8 cellular contexts compared by ENCODE assay signal in the genomic region with DNA sequence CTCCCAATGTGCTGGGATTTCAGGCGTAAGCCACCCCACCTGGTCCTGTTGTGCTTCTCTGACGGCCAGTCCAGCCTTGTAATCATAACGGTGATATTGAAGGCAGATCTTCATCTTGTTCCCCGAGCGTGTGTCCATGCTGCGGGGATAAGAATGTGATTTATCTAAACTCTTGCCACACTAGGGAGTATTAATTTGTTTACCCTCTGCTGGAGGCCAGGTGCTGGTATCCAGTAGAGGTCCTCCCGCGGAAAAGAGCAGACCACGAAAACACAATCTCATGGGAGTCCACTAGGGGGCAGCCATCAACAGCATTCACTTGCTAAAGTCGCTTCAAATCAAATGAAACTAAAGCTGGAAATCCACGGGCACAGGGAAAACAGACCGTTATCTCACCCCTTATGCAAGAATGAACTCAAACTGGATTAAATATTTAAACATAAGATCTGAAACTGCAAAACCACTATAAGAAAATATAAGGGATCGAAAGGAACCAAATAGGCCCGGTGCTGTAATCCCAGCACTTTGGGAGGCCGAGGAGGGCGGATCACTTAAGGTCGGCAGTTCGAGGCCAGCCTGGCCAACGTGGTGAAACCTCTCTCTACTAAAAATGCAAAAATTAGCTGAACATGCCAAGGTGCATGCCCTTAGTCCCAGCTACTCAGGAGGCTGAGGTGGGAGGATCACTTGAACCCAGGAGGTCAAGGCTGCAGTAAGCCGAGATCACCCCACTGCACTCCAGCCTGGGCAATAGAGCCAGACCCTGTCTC. TPM values are rescaled to one million over a fixed set of nuclear protein-coding genes. Genes with fewer than 3 reads are reported as not detected.
DNase-seq lines count a peak whose midpoint lies in the region; ATAC-seq and TF ChIP-seq lines count a peak whose summit lies in the region.

No MANE protein-coding gene starts in this region.

- H3K4me1 ChIP-seq in left ventricle myocardium inferior = no peaks in the 10 kb centered on the region

- intact Hi-C loops in left ventricle myocardium inferior (cut with micrococcal nuclease) = no loop called here

- no peaks in the 10 kb centered on the region for H3K9me3 ChIP-seq in left ventricle myocardium inferior (replicated peaks)

- no peak overlapping the region for H3K27ac ChIP-seq in left ventricle myocardium inferior (replicated peaks)

- no peaks in the 10 kb centered on the region for H3K27me3 ChIP-seq in left ventricle myocardium inferior (ENCODE audit: low read depth)

- no peaks in the 10 kb centered on the region for H3K36me3 ChIP-seq in left ventricle myocardium inferior

- H3K4me3 ChIP-seq in GM12865 (ENCODE audit: low read depth, low read length) (no peak overlapping the region), left ventricle myocardium inferior (peak overlapping the region; percentile 37)

- DNase-seq in GM12865 (ENCODE audit: low read depth) = peak; percentile 81
- DNase-seq in NCI-H2029 (lab: John Stamatoyannopoulos, UW) = peak; percentile 74
- DNase-seq in T-helper 22 cell (ENCODE audit: low read depth) = peak; percentile 28
- DNase-seq in amygdala (lab: John Stamatoyannopoulos, UW) = peak in 53 of 56 donors; percentile 4 to 90 (median 55)
- peak; percentile 65 for DNase-seq in left ventricle myocardium inferior
- DNase-seq in retina = peak; percentile 85

- no peak for ATAC-seq in GM19324 (IDR thresholded peaks at IDR 0.05; ENCODE audit: low FRiP score, unreplicated experiment)
- ATAC-seq in HG03521 (IDR thresholded peaks at IDR 0.05; ENCODE audit: unreplicated experiment) = no peak

- TF ChIP-seq CTCF in GM12865 (IDR thresholded peaks at IDR 0.05; ENCODE audit: insufficient read depth, low read depth, low read length, missing control alignments) (peak; percentile 88), left ventricle myocardium inferior (IDR thresholded peaks at IDR 0.05; ENCODE audit: borderline replicate concordance) (peak; percentile 91)

RNA-seq across cellular contexts. Expression of gene RBBP6, which starts 22.3 kb away (rescaled TPM):
- total RNA-seq in left ventricle myocardium inferior = 33.4 TPM

Comparison
In these comparisons a context has a peak if more than half of its experiments do, and no peak if none do; other contexts are left out.
1. DNase-seq: peak in every context shown above with its lines; median percentile 85 in retina; 81 in GM12865; 74 in NCI-H2029; 65 in left ventricle myocardium inferior; 55 in amygdala; 28 in T-helper 22 cell.